In genomic region chr4:150662686-150663085, GRCh38 we compare ENCODE assay signal across 31 cellular contexts.
"Had no signal": no experiment of that assay in that cellular context is flagged by ENCODE, and none has a peak within 500 bp of the region (broad histone marks: within the 10 kb centered on the region; RNA-seq: fewer than 3 reads in every experiment).

No MANE protein-coding gene starts in this region.

- H3K4me2 ChIP-seq: KMS-11, SK-N-SH had no signal

- H3K27me3 ChIP-seq: adrenal gland, body of pancreas, SJSA1 had no signal

- H3K4me3 Mint-ChIP-seq: activated CD4-positive, alpha-beta memory T cell treated with anti-CD3 and anti-CD28 coated beads, Interleukin-2, amount 10 ng/mL, durations not matched to agents 7 days and 5 days; activated CD8-positive, alpha-beta memory T cell treated with anti-CD3 and anti-CD28 coated beads, Interleukin-2, amount 10 ng/mL, durations not matched to agents 7 days and 5 days; activated T-cell treated with anti-CD3 and anti-CD28 coated beads, Interleukin-2, amount 50 U/mL, for 72 hours; activated T-helper 17 cell treated with anti-CD3 and anti-CD28 coated beads, Interleukin-2, amount 50 U/mL, for 72 hours; T-helper 1 cell treated with Interleukin-12 subunit alpha and Interleukin-12 subunit beta and Interleukin-4 antibody, amounts not matched to agents 30 μg/mL and 1 μg/mL, for 36 hours; T-helper 2 cell treated with Interferon-gamma antibody and Interleukin-4, amounts not matched to agents 5 μg/mL and 100 μg/mL, for 36 hours had no signal

- H3K4me1 ChIP-seq: adrenal gland, body of pancreas, SJSA1 had no signal

- H3K4me1 Mint-ChIP-seq: activated CD4-positive, alpha-beta memory T cell treated with anti-CD3 and anti-CD28 coated beads, Interleukin-2, amount 10 ng/mL, durations not matched to agents 7 days and 5 days; activated CD8-positive, alpha-beta memory T cell treated with anti-CD3 and anti-CD28 coated beads, Interleukin-2, amount 10 ng/mL, durations not matched to agents 7 days and 5 days; activated T-helper 17 cell treated with anti-CD3 and anti-CD28 coated beads, Interleukin-2, amount 50 U/mL, for 72 hours had no signal

- DNase-seq: activated CD4-positive, alpha-beta memory T cell treated with anti-CD3 and anti-CD28 coated beads, Interleukin-2, amount 10 ng/mL, durations not matched to agents 7 days and 5 days; activated CD4-positive, alpha-beta T cell treated with anti-CD3 and anti-CD28 coated beads for 4 hours; activated CD8-positive, alpha-beta memory T cell treated with anti-CD3 and anti-CD28 coated beads for 24 hours; activated CD8-positive, alpha-beta memory T cell treated with anti-CD3 and anti-CD28 coated beads, Interleukin-2, amount 10 ng/mL, durations not matched to agents 7 days and 5 days; activated CD8-positive, alpha-beta memory T cell treated with anti-CD3 and anti-CD28 coated beads, Interleukin-2, amount 50 U/mL, for 48 hours; activated effector memory CD4-positive, alpha-beta T cell treated with anti-CD3 and anti-CD28 coated beads, Interleukin-2, amount 50 U/mL, for 16 hours; activated naive CD4-positive, alpha-beta T cell; activated T-cell treated with anti-CD3 and anti-CD28 coated beads, Interleukin-2, amount 50 U/mL, for 72 hours; adrenal gland; body of pancreas; MM.1S; MV-4-11; NCI-H1092; NCI-H1436 treated with DMSO at 0.1 percent for 48 hours; NCI-H1694 treated with DMSO at 0.1 percent for 48 hours; NCI-H2029; NCI-H345; NCI-H524 treated with DMSO at 0.1 percent for 48 hours; SHP77 treated with DMSO at 0.1 percent for 48 hours; SK-N-SH had no signal

- H3K36me3 ChIP-seq: adrenal gland, SJSA1 had no signal

- H3K9me3 ChIP-seq: adrenal gland, body of pancreas, SJSA1, SK-N-SH had no signal

- ATAC-seq: activated CD4-positive, CD25-positive, alpha-beta regulatory T cell treated with anti-CD3 and anti-CD28 coated beads, Interleukin-2, amount 50 U/mL, for 24 hours; activated CD8-positive, alpha-beta memory T cell treated with anti-CD3 and anti-CD28 coated beads, Interleukin-2, amount 10 ng/mL, durations not matched to agents 7 days and 5 days; activated naive CD4-positive, alpha-beta T cell treated with anti-CD3 and anti-CD28 coated beads, Interleukin-2, amount 50 U/mL, for 72 hours; activated T-cell treated with anti-CD3 and anti-CD28 coated beads, Interleukin-2, amount 50 U/mL, for 72 hours; activated T-helper 17 cell treated with anti-CD3 and anti-CD28 coated beads, Interleukin-2, amount 50 U/mL, for 72 hours; body of pancreas; Panc1 had no signal

- H3K9me3 Mint-ChIP-seq: activated naive CD4-positive, alpha-beta T cell treated with anti-CD3 and anti-CD28 coated beads, Interleukin-2, amount 50 U/mL, for 72 hours; activated T-cell treated with anti-CD3 and anti-CD28 coated beads, Interleukin-2, amount 50 U/mL, for 72 hours; activated T-helper 17 cell treated with anti-CD3 and anti-CD28 coated beads, Interleukin-2, amount 50 U/mL, for 72 hours; T-helper 1 cell treated with Interleukin-12 subunit alpha and Interleukin-12 subunit beta and Interleukin-4 antibody, amounts not matched to agents 30 μg/mL and 1 μg/mL, for 36 hours; T-helper 2 cell treated with Interferon-gamma antibody and Interleukin-4, amounts not matched to agents 5 μg/mL and 100 μg/mL, for 36 hours had no signal

- H3K4me3 ChIP-seq: adrenal gland, body of pancreas, SJSA1 had no signal

- H3K27ac ChIP-seq: adrenal gland, body of pancreas, KMS-11, SJSA1 had no signal

- H3K27ac Mint-ChIP-seq: activated CD4-positive, alpha-beta memory T cell treated with anti-CD3 and anti-CD28 coated beads, Interleukin-2, amount 10 ng/mL, durations not matched to agents 7 days and 5 days; activated CD8-positive, alpha-beta memory T cell treated with anti-CD3 and anti-CD28 coated beads, Interleukin-2, amount 10 ng/mL, durations not matched to agents 7 days and 5 days; activated T-cell treated with anti-CD3 and anti-CD28 coated beads, Interleukin-2, amount 50 U/mL, for 72 hours; activated T-helper 17 cell treated with anti-CD3 and anti-CD28 coated beads, Interleukin-2, amount 50 U/mL, for 72 hours; T-helper 1 cell treated with Interleukin-12 subunit alpha and Interleukin-12 subunit beta and Interleukin-4 antibody, amounts not matched to agents 30 μg/mL and 1 μg/mL, for 36 hours; T-helper 2 cell treated with Interferon-gamma antibody and Interleukin-4, amounts not matched to agents 5 μg/mL and 100 μg/mL, for 36 hours had no signal

- H3K27me3 Mint-ChIP-seq: activated CD4-positive, alpha-beta memory T cell treated with anti-CD3 and anti-CD28 coated beads, Interleukin-2, amount 10 ng/mL, durations not matched to agents 7 days and 5 days; activated CD8-positive, alpha-beta memory T cell treated with anti-CD3 and anti-CD28 coated beads, Interleukin-2, amount 10 ng/mL, durations not matched to agents 7 days and 5 days; activated T-helper 17 cell treated with anti-CD3 and anti-CD28 coated beads, Interleukin-2, amount 50 U/mL, for 72 hours had no signal

- H3K9ac ChIP-seq: KMS-11, SK-N-SH had no signal

- FAIRE-seq: astrocyte, bronchial epithelial cell, TTC549 had no signal
